In genomic region chr6:45830441-45831139, GRCh38 we compare ENCODE assay signal across 8 cellular contexts.
DNase-seq lines count a peak whose midpoint lies in the region; ATAC-seq, FAIRE-seq and TF ChIP-seq lines count a peak whose summit lies in the region.
"Had no signal": no experiment of that assay in that cellular context is flagged by ENCODE, and none has a peak within 500 bp of the region (broad histone marks: within the 10 kb centered on the region; RNA-seq: fewer than 3 reads in every experiment).

No MANE protein-coding gene starts in this region.

- TF ChIP-seq CTCF in fibroblast of mammary gland (conservative IDR thresholded peaks at IDR 0.05; ENCODE audit: control insufficient read depth, insufficient read depth, low read depth, low read length) (no peak), lower leg skin (IDR thresholded peaks at IDR 0.05) (no peak), kidney (IDR thresholded peaks at IDR 0.05; ENCODE audit: borderline replicate concordance, extremely low read depth, insufficient read depth) (no peak)

- FAIRE-seq in kidney (lab: Jason Lieb, UNC): no peak

- no peak for TF ChIP-seq POLR2A in lower leg skin (IDR thresholded peaks at IDR 0.05)

- no peaks in the 10 kb centered on the region for H3K36me3 ChIP-seq in kidney (ENCODE audit: control insufficient read depth in 1 of 2, insufficient read depth in 2 of 2, low read length in 2 of 2)

- no peaks in the 10 kb centered on the region for H3K9me3 ChIP-seq in kidney (ENCODE audit: control insufficient read depth in 1 of 2, low read length in 2 of 2)

- no peaks in the 10 kb centered on the region for H3K4me1 ChIP-seq in kidney (ENCODE audit: control insufficient read depth in 1 of 2, insufficient read depth in 1 of 2, low read depth in 1 of 2, low read length in 2 of 2)

- H3K27ac ChIP-seq in kidney (ENCODE audit: low read depth in 2 of 2, low read length in 2 of 2): no peak overlapping the region
- H3K27ac ChIP-seq: SK-N-MC had no signal

- WGBS in lower leg skin, 2 donors: 41 to 43% methylated on average over 9 of the region's 9 CpGs

- DNase-seq in RPMI7951 (ENCODE audit: low read depth): peak; percentile 87
- peak; percentile 70 for DNase-seq in fibroblast of mammary gland (ENCODE audit: low read depth)
- DNase-seq in left cardiac atrium: no peak
- DNase-seq in lower leg skin (ENCODE audit: low spot score in 2 of 2): no peak
- no peak for DNase-seq in kidney

- peak; percentile 94 for ATAC-seq in GM19035 (IDR thresholded peaks at IDR 0.05; ENCODE audit: unreplicated experiment)
- peak; percentile 97 for ATAC-seq in HG02885 (IDR thresholded peaks at IDR 0.05; ENCODE audit: poor library complexity, unreplicated experiment)
- no peak for ATAC-seq in left cardiac atrium

- H3K9ac ChIP-seq in kidney (ENCODE audit: low read length in 2 of 2): no peak overlapping the region

- no peak overlapping the region for H3K4me3 ChIP-seq in fibroblast of mammary gland (ENCODE audit: control insufficient read depth, low read depth, low read length)
- H3K4me3 ChIP-seq in lower leg skin (ENCODE audit: low read depth, poor library complexity, severe bottlenecking): no peak overlapping the region
- no peak overlapping the region for H3K4me3 ChIP-seq in kidney (ENCODE audit: low read length in 2 of 2)
- H3K4me3 ChIP-seq: SK-N-MC had no signal

- intact Hi-C loops in left cardiac atrium (cut with DNase I): no loop called here
- intact Hi-C loops in lower leg skin (cut with DNase I; ENCODE audit: low total_unique reads): no loop called here
- intact Hi-C loops in kidney (cut with DNase I): no loop called here

Comparison
In these comparisons a context has a peak if more than half of its experiments do, and no peak if none do; other contexts are left out.
1. ATAC-seq: peak in GM19035 (single experiment) and HG02885 (single experiment); none in left cardiac atrium (0 of 2).
2. DNase-seq: peak in RPMI7951 (single experiment) and fibroblast of mammary gland (single experiment); none in left cardiac atrium (single experiment), lower leg skin (0 of 2) and kidney (single experiment).